In genomic region chr7:24885716-24886115, GRCh38 we compare ENCODE assay signal across 29 cellular contexts.
"Had no signal": no experiment of that assay in that cellular context is flagged by ENCODE, and none has a peak within 500 bp of the region (broad histone marks: within the 10 kb centered on the region; RNA-seq: fewer than 3 reads in every experiment).

No MANE protein-coding gene starts in this region.

- H3K36me3 ChIP-seq: brain microvascular endothelial cell, esophagus muscularis mucosa, heart right ventricle, neural progenitor cell, right atrium auricular region had no signal

- H3K27ac Mint-ChIP-seq: activated naive CD8-positive, alpha-beta T cell treated with anti-CD3 and anti-CD28 coated beads, Interleukin-2, amount 10 ng/mL, durations not matched to agents 7 days and 5 days; mesothelial cell of epicardium; naive thymus-derived CD4-positive, alpha-beta T cell; stimulated activated naive B cell treated with anti-CD40 and anti-IgM and Interleukin-4, amounts not matched to agents 10 μg/mL and 1 μg/mL and 100 μg/mL, for 72 hours; T-helper 2 cell treated with Interferon-gamma antibody and Interleukin-4, amounts not matched to agents 5 μg/mL and 100 μg/mL, for 36 hours had no signal

- H3K9me3 ChIP-seq: esophagus muscularis mucosa, heart right ventricle, right atrium auricular region, testis had no signal

- H3K9me3 Mint-ChIP-seq: activated naive CD8-positive, alpha-beta T cell treated with anti-CD3 and anti-CD28 coated beads, Interleukin-2, amount 10 ng/mL, durations not matched to agents 7 days and 5 days; mesothelial cell of epicardium; naive thymus-derived CD4-positive, alpha-beta T cell; neural progenitor cell; stimulated activated naive B cell treated with anti-CD40 and anti-IgM and Interleukin-4, amounts not matched to agents 10 μg/mL and 1 μg/mL and 100 μg/mL, for 72 hours; T-helper 2 cell treated with Interferon-gamma antibody and Interleukin-4, amounts not matched to agents 5 μg/mL and 100 μg/mL, for 36 hours had no signal

- H3K27ac ChIP-seq: brain microvascular endothelial cell, esophagus muscularis mucosa, foreskin keratinocyte, heart right ventricle, neural progenitor cell, parathyroid adenoma, right atrium auricular region, testis had no signal

- H3K4me3 ChIP-seq: esophagus muscularis mucosa, heart right ventricle, neural progenitor cell, right atrium auricular region, smooth muscle cell, testis had no signal

- H3K27me3 ChIP-seq: brain microvascular endothelial cell, esophagus muscularis mucosa, foreskin keratinocyte, heart right ventricle, neural progenitor cell, right atrium auricular region, testis had no signal

- H3K4me3 Mint-ChIP-seq: activated naive CD8-positive, alpha-beta T cell treated with anti-CD3 and anti-CD28 coated beads, Interleukin-2, amount 10 ng/mL, durations not matched to agents 7 days and 5 days; mesothelial cell of epicardium; naive thymus-derived CD4-positive, alpha-beta T cell; neural progenitor cell; stimulated activated naive B cell treated with anti-CD40 and anti-IgM and Interleukin-4, amounts not matched to agents 10 μg/mL and 1 μg/mL and 100 μg/mL, for 72 hours; T-helper 2 cell treated with Interferon-gamma antibody and Interleukin-4, amounts not matched to agents 5 μg/mL and 100 μg/mL, for 36 hours had no signal

- H3K27me3 Mint-ChIP-seq: activated naive CD8-positive, alpha-beta T cell treated with anti-CD3 and anti-CD28 coated beads, Interleukin-2, amount 10 ng/mL, durations not matched to agents 7 days and 5 days; naive thymus-derived CD4-positive, alpha-beta T cell; stimulated activated naive B cell treated with anti-CD40 and anti-IgM and Interleukin-4, amounts not matched to agents 10 μg/mL and 1 μg/mL and 100 μg/mL, for 72 hours had no signal

- ATAC-seq: foreskin keratinocyte; heart right ventricle; naive thymus-derived CD4-positive, alpha-beta T cell; stimulated activated naive B cell treated with anti-CD40 and anti-IgM and Interleukin-4, amounts not matched to agents 10 μg/mL and 1 μg/mL and 100 μg/mL, for 72 hours had no signal

- DNase-seq: activated CD4-positive, alpha-beta T cell treated with anti-CD3 and anti-CD28 coated beads for 4 hours; activated CD4-positive, alpha-beta T cell treated with anti-CD3 and anti-CD28 coated beads, Interleukin-2, amount 50 U/mL, for 48 hours; activated CD4-positive, CD25-positive, alpha-beta regulatory T cell; activated CD8-positive, alpha-beta memory T cell treated with anti-CD3 and anti-CD28 coated beads, Interleukin-2, amount 50 U/mL, for 48 hours; activated effector memory CD4-positive, alpha-beta T cell treated with Interleukin-2 at 50 U/mL for 16 hours; activated naive CD4-positive, alpha-beta T cell treated with Interleukin-2 at 50 U/mL for 16 hours; activated naive CD8-positive, alpha-beta T cell treated with anti-CD3 and anti-CD28 coated beads, Interleukin-2, amount 10 ng/mL, durations not matched to agents 7 days and 5 days; activated T-cell treated with anti-CD3 and anti-CD28 coated beads, Interleukin-2, amount 50 U/mL, for 48 hours; amniotic stem cell; brain microvascular endothelial cell; cortex of kidney; foreskin keratinocyte; heart right ventricle; naive thymus-derived CD4-positive, alpha-beta T cell; occipital lobe; stimulated activated CD4-positive, alpha-beta T cell treated with anti-CD3 and anti-CD28 coated beads, Interleukin-1b, Interleukin-23, amount 100 ng/mL, for 48 hours; stimulated activated CD4-positive, alpha-beta T cell treated with anti-CD3 and anti-CD28 coated beads, Interleukin-4, amount 100 ng/mL, for 4 hours; stimulated activated CD8-positive, alpha-beta memory T cell treated with anti-CD3 and anti-CD28 coated beads, Interleukin-4, amount 100 ng/mL, for 48 hours; stimulated activated naive B cell treated with anti-CD40 and anti-IgM and Interleukin-4, amounts not matched to agents 10 μg/mL and 1 μg/mL and 100 μg/mL, for 72 hours; T-helper 1 cell; testis; trophoblast cell had no signal

- H3K36me3 Mint-ChIP-seq: mesothelial cell of epicardium had no signal

- H3K4me1 ChIP-seq: neural progenitor cell, right atrium auricular region, testis had no signal
